31 cellular contexts compared by ENCODE assay signal in the genomic region with DNA sequence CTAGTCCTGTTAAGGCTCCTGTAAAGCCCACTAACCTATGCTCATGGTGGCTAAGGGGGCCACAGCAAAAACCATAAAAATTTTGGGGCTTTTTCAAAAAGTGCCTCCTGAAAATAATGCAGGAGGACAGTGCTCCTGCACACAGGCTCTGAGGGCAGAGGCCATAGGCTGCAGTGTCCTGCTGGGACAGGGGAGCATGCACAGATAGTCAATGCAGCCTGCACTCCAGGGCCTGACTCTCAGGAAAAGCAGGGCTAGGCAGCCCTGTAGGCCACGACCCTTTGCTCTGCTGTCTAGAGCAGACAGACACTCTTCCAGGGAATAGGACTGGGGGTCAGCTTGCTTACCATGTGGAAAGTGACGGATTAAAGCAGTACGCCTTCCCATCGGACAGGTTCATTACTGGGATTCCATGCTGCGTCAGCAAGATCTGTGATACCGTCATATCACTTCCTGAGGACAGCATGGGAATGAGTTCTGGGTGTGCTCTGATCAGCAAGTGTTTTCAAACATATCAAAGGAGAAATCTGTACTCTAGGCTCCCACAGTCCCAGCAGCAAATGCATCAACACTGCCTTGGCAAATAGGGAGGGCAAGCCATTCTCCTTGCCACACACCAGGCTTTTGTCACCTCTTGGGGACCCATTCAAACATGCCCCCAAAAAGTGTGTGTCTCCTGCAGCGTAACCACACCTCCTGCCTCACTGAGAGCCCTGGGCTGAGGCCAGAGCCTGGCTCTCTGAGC.
"Had no signal": no experiment of that assay in that cellular context is flagged by ENCODE, and none has a peak within 500 bp of the region (broad histone marks: within the 10 kb centered on the region; RNA-seq: fewer than 3 reads in every experiment).

No MANE protein-coding gene starts in this region.

- H3K4me3 ChIP-seq: dorsolateral prefrontal cortex, esophagus squamous epithelium, heart right ventricle, lower lobe of right lung, prostate gland, skin epidermis, spleen, testis, tibial nerve, upper lobe of left lung, vagina had no signal

- H2AFZ ChIP-seq: parathyroid adenoma had no signal

- H3K9me3 ChIP-seq: esophagus squamous epithelium, heart right ventricle, lower lobe of right lung, neutrophil, prostate gland, spleen, testis, tibial nerve, upper lobe of left lung, vagina had no signal

- H3K4me3 Mint-ChIP-seq: endodermal cell; immature natural killer cell; natural killer cell; stimulated activated memory B cell treated with anti-CD40 and anti-IgM and Interleukin-4, amounts not matched to agents 10 μg/mL and 1 μg/mL and 100 μg/mL, for 72 hours had no signal

- H3K4me1 Mint-ChIP-seq: endodermal cell, immature natural killer cell had no signal

- H3K27me3 ChIP-seq: dorsolateral prefrontal cortex, esophagus squamous epithelium, heart right ventricle, neutrophil, spleen, testis, tibial nerve, upper lobe of left lung, vagina had no signal

- ATAC-seq: left colon; left ventricle myocardium superior; lower lobe of right lung; natural killer cell; right cardiac atrium; stimulated activated memory B cell treated with anti-CD40 and anti-IgM and Interleukin-4, amounts not matched to agents 10 μg/mL and 1 μg/mL and 100 μg/mL, for 72 hours; stimulated activated naive CD8-positive, alpha-beta T cell treated with anti-CD3 and anti-CD28 coated beads, Interleukin-15, Interleukin-2, amounts not matched to agents 100 U/mL and 50 U/mL, for 24 hours had no signal

- H3K4me1 ChIP-seq: esophagus squamous epithelium, heart right ventricle, lower lobe of right lung, parathyroid adenoma, prostate gland, testis, tibial nerve, upper lobe of left lung, vagina had no signal

- H3K27me3 Mint-ChIP-seq: stimulated activated memory B cell treated with anti-CD40 and anti-IgM and Interleukin-4, amounts not matched to agents 10 μg/mL and 1 μg/mL and 100 μg/mL, for 72 hours had no signal

- DNase-seq: dorsolateral prefrontal cortex; effector CD4-positive, alpha-beta T cell; endodermal cell; esophagus squamous epithelium; foreskin melanocyte; glutamatergic neuron; heart right ventricle; hippocampal formation; immature natural killer cell; islet precursor cell; kidney glomerular epithelial cell; left colon; left ventricle myocardium superior; lower lobe of right lung; natural killer cell; right cardiac atrium; spleen; stimulated activated CD4-positive, alpha-beta T cell treated with anti-CD3 and anti-CD28 coated beads, Interleukin-4, amount 100 ng/mL, for 4 hours; stimulated activated naive CD8-positive, alpha-beta T cell treated with anti-CD3 and anti-CD28 coated beads, Interleukin-15, Interleukin-2, amounts not matched to agents 100 U/mL and 50 U/mL, for 24 hours; substantia nigra; testis; upper lobe of left lung had no signal

- H3K27ac ChIP-seq: esophagus squamous epithelium, heart right ventricle, lower lobe of right lung, neutrophil, parathyroid adenoma, prostate gland, skin epidermis, spleen, testis, tibial nerve, upper lobe of left lung, vagina had no signal

- FAIRE-seq: colon, endothelial cell of umbilical vein had no signal

- H3K79me2 ChIP-seq: parathyroid adenoma had no signal

- H3K9ac ChIP-seq: parathyroid adenoma had no signal

- H3K9me3 Mint-ChIP-seq: endodermal cell; immature natural killer cell; natural killer cell; stimulated activated memory B cell treated with anti-CD40 and anti-IgM and Interleukin-4, amounts not matched to agents 10 μg/mL and 1 μg/mL and 100 μg/mL, for 72 hours had no signal

- H3K27ac Mint-ChIP-seq: endodermal cell; natural killer cell; stimulated activated memory B cell treated with anti-CD40 and anti-IgM and Interleukin-4, amounts not matched to agents 10 μg/mL and 1 μg/mL and 100 μg/mL, for 72 hours had no signal
